1 cellular context compared by ENCODE assay signal in the genomic region with DNA sequence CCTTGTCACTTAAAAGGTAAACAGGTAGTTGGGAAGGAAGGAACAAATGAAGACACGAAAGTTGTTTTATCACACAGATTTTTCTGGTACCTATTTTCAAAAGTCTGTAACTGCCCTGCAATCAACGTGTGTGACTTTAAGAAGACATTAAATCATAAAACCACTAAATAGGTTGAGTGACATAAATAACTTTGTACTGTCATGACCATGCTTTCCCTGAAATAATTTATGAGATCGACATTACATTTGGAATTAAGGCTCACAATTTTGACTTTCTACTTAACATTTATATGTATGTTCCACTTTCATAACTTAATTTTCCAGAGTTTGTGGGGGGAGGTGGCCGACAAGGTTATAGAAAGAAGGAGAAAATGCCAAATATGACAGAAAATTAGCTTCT.
TF ChIP-seq lines count a peak whose summit lies in the region.

No MANE protein-coding gene starts in this region.

TF ChIP-seq in GM12878, 131 proteins besides CTCF, POLR2A, EP300 and RAD21:
- no peak for TF ChIP-seq CBFB (IDR thresholded peaks at IDR 0.05; ENCODE audit: low read depth)
- TF ChIP-seq NRF1 (conservative IDR thresholded peaks at IDR 0.05; ENCODE audit: low read depth, low read length): no peak
- no peak for TF ChIP-seq NR2C2 (IDR thresholded peaks at IDR 0.05; ENCODE audit: borderline replicate concordance, control insufficient read depth, insufficient read length, low read depth)
- TF ChIP-seq SP1 (IDR thresholded peaks at IDR 0.05; ENCODE audit: low read depth, low read length): no peak
- TF ChIP-seq YY1 (IDR thresholded peaks at IDR 0.05; ENCODE audit: low read depth, low read length): no peak
- TF ChIP-seq, protein P1, sequence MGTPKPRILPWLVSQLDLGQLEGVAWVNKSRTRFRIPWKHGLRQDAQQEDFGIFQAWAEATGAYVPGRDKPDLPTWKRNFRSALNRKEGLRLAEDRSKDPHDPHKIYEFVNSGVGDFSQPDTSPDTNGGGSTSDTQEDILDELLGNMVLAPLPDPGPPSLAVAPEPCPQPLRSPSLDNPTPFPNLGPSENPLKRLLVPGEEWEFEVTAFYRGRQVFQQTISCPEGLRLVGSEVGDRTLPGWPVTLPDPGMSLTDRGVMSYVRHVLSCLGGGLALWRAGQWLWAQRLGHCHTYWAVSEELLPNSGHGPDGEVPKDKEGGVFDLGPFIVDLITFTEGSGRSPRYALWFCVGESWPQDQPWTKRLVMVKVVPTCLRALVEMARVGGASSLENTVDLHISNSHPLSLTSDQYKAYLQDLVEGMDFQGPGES (IDR thresholded peaks at IDR 0.05): no peak
- no peak for TF ChIP-seq NFXL1 (IDR thresholded peaks at IDR 0.05; ENCODE audit: borderline replicate concordance)
- TF ChIP-seq MEF2A (IDR thresholded peaks at IDR 0.05; ENCODE audit: insufficient read depth, low read depth, low read length): no peak
- TF ChIP-seq NFYA (IDR thresholded peaks at IDR 0.05; ENCODE audit: borderline replicate concordance, low read depth, low read length): no peak
- TF ChIP-seq CHD2 (IDR thresholded peaks at IDR 0.05; ENCODE audit: borderline replicate concordance, low read depth, low read length): no peak
- TF ChIP-seq JUNB (IDR thresholded peaks at IDR 0.05): no peak; the same call in 1 of the 2 replicates
- no peak for TF ChIP-seq CHD4 (IDR thresholded peaks at IDR 0.05)
